In genomic region chr11:67288452-67289225, GRCh38 we compare ENCODE assay signal across 8 cellular contexts. TPM values are rescaled to one million over a fixed set of nuclear protein-coding genes. Genes with fewer than 3 reads are reported as not detected.
A peak's percentile ranks its signal among the peaks of the same experiment; 100 is the strongest.
DNase-seq lines count a peak whose midpoint lies in the region; ATAC-seq and TF ChIP-seq lines count a peak whose summit lies in the region.

No MANE protein-coding gene starts in this region.

- H3K36me3 ChIP-seq in DND-41 (ENCODE audit: insufficient read depth, low read length) (peaks cover 81% of the 10 kb centered on the region), Panc1 (ENCODE audit: control insufficient read depth, insufficient read depth, low read length) (peaks cover 2% of the 10 kb centered on the region; the same call in 1 of the 2 replicates), fibroblast of lung (ENCODE audit: control insufficient read depth, insufficient read depth, low read length) (peaks cover 33% of the 10 kb centered on the region)

- TF ChIP-seq CTCF in DND-41 (IDR thresholded peaks at IDR 0.05; ENCODE audit: borderline replicate concordance, extremely low read depth, low read length, poor library complexity, severe bottlenecking): peak; percentile 75
- no peak; the same call in 1 of the 2 replicates for TF ChIP-seq CTCF in Panc1 (IDR thresholded peaks at IDR 0.05)
- TF ChIP-seq CTCF in fibroblast of lung (conservative IDR thresholded peaks at IDR 0.05 in 1 of 2, IDR thresholded peaks at IDR 0.05 in 1 of 2; ENCODE audit: low read depth in 1 of 2, low read length in 2 of 2): peak; percentile 21 to 22
- peak; percentile 10 for TF ChIP-seq CTCF in natural killer cell (IDR thresholded peaks at IDR 0.05)

- TF ChIP-seq EP300 in Ishikawa (IDR thresholded peaks at IDR 0.05; ENCODE audit: borderline replicate concordance): no peak

- H3K79me2 ChIP-seq in DND-41 (ENCODE audit: insufficient read depth, low read length) (peaks cover 59% of the 10 kb centered on the region), fibroblast of lung (ENCODE audit: control insufficient read depth, insufficient read depth, low read length) (peaks cover 15% of the 10 kb centered on the region)

- peaks cover 2% of the 10 kb centered on the region for H3K27me3 Mint-ChIP-seq in activated T-helper 1 cell treated with anti-CD3 and anti-CD28 coated beads, Interleukin-12 subunit alpha, Interleukin-12 subunit beta, Interleukin-2, Interleukin-4 antibody, amounts not matched to agents 30 ng/mL and 10 ng/mL and 1 ng/mL, durations not matched to agents 14 hours and 24 hours and 36 hours (ENCODE audit: insufficient read depth)
- H3K27me3 Mint-ChIP-seq in natural killer cell (ENCODE audit: low read depth in 2 of 2): no peaks in the 10 kb centered on the region

- no peaks in the 10 kb centered on the region for H3K9me3 Mint-ChIP-seq in activated T-helper 1 cell treated with anti-CD3 and anti-CD28 coated beads, Interleukin-12 subunit alpha, Interleukin-12 subunit beta, Interleukin-2, Interleukin-4 antibody, amounts not matched to agents 30 ng/mL and 10 ng/mL and 1 ng/mL, durations not matched to agents 14 hours and 24 hours and 36 hours
- H3K9me3 Mint-ChIP-seq in natural killer cell: no peaks in the 10 kb centered on the region

- peaks cover 36% of the 10 kb centered on the region for H3K4me1 Mint-ChIP-seq in activated T-helper 1 cell treated with anti-CD3 and anti-CD28 coated beads, Interleukin-12 subunit alpha, Interleukin-12 subunit beta, Interleukin-2, Interleukin-4 antibody, amounts not matched to agents 30 ng/mL and 10 ng/mL and 1 ng/mL, durations not matched to agents 14 hours and 24 hours and 36 hours (ENCODE audit: low read depth)
- peaks cover 46 to 60% of the 10 kb centered on the region in 2 donors for H3K4me1 Mint-ChIP-seq in natural killer cell

- POLR2A ChIA-PET in Panc1 (lab: Charles Lee): interaction anchor here (0.6 kb wide), 1 partner anchor 1243 kb away, joined by 5 read pairs; no protein-coding TSS in a partner anchor

- peak overlapping the region; percentile 68 for H2AFZ ChIP-seq in DND-41 (ENCODE audit: low read depth, low read length)
- H2AFZ ChIP-seq in fibroblast of lung (ENCODE audit: low read length): no peak overlapping the region

- peak overlapping the region; percentile 77 for H3K4me3 Mint-ChIP-seq in activated T-helper 1 cell treated with anti-CD3 and anti-CD28 coated beads, Interleukin-12 subunit alpha, Interleukin-12 subunit beta, Interleukin-2, Interleukin-4 antibody, amounts not matched to agents 30 ng/mL and 10 ng/mL and 1 ng/mL, durations not matched to agents 14 hours and 24 hours and 36 hours
- peak overlapping the region; percentile 89 for H3K4me3 Mint-ChIP-seq in natural killer cell

- H3K4me2 ChIP-seq in DND-41 (ENCODE audit: insufficient read depth, low read length) (peak overlapping the region; percentile 75), fibroblast of lung (ENCODE audit: extremely low read depth, insufficient read depth, low read length) (peak overlapping the region; percentile 83)

- ATAC-seq in DND-41 (ENCODE audit: insufficient read depth, low read depth): peak; percentile 74
- peak; percentile 55 for ATAC-seq in GM21576 (IDR thresholded peaks at IDR 0.05; ENCODE audit: unreplicated experiment)
- peak; percentile 83 for ATAC-seq in Panc1
- peak; percentile 68 to 87 (median 73) for ATAC-seq in natural killer cell

- H3K27me3 ChIP-seq in DND-41 (ENCODE audit: insufficient read depth, low read length, poor library complexity) (no peaks in the 10 kb centered on the region), Panc1 (ENCODE audit: control insufficient read depth, insufficient read depth, low read length) (no peaks in the 10 kb centered on the region), fibroblast of lung (ENCODE audit: control insufficient read depth, insufficient read depth, low read length) (no peaks in the 10 kb centered on the region)

- H3K4me3 ChIP-seq in DND-41 (ENCODE audit: low read depth in 1 of 2, low read length in 2 of 2) (peak overlapping the region; percentile 42 to 78), Panc1 (ENCODE audit: low read depth in 2 of 2, low read length in 2 of 2) (peak overlapping the region; percentile 72 to 78), fibroblast of lung (replicated peaks in 1 of 4; ENCODE audit: control extremely low read depth in 1 of 4, insufficient read depth in 1 of 4, low read depth in 3 of 4, low read length in 4 of 4) (peak overlapping the region; percentile 56 to 83 (median 74))

- H3K27ac Mint-ChIP-seq in activated T-helper 1 cell treated with anti-CD3 and anti-CD28 coated beads, Interleukin-12 subunit alpha, Interleukin-12 subunit beta, Interleukin-2, Interleukin-4 antibody, amounts not matched to agents 30 ng/mL and 10 ng/mL and 1 ng/mL, durations not matched to agents 14 hours and 24 hours and 36 hours: peak overlapping the region; percentile 97
- H3K27ac Mint-ChIP-seq in natural killer cell: peak overlapping the region; percentile 100

- H3K27ac ChIP-seq in DND-41 (ENCODE audit: low read length) (peak overlapping the region; percentile 100), Panc1 (ENCODE audit: low read length) (peak overlapping the region; percentile 95), fibroblast of lung (ENCODE audit: insufficient read depth, low read length) (peak overlapping the region; percentile 97)

- CTCF ChIA-PET in Panc1 (lab: Charles Lee): interaction anchor here (0.6 to 2.1 kb wide), 3 partner anchors 29 to 1279 kb away, joined by 3 to 9 read pairs (median 5); no protein-coding TSS in a partner anchor

- intact Hi-C loops in Panc1 (cut with micrococcal nuclease; ENCODE audit: unreplicated experiment): no loop called here
- intact Hi-C loops in activated T-helper 1 cell treated with anti-CD3 and anti-CD28 coated beads, Interleukin-12 subunit alpha, Interleukin-12 subunit beta, Interleukin-2, Interleukin-4 antibody, amounts not matched to agents 30 ng/mL and 10 ng/mL and 1 ng/mL, durations not matched to agents 14 hours and 24 hours and 36 hours (cut with micrococcal nuclease): loop anchor here (1.0 to 5.0 kb wide), 7 partner anchors 11 to 219 kb away; partner anchors contain the start of genes CDK2AP2, PITPNM1 and SSH3
- intact Hi-C loops in natural killer cell (cut with micrococcal nuclease): loop anchor here (1.0 to 5.0 kb wide), 6 partner anchors 11 to 84 kb away; partner anchors contain the start of genes CLCF1 and SSH3

- H3K36me3 Mint-ChIP-seq in activated T-helper 1 cell treated with anti-CD3 and anti-CD28 coated beads, Interleukin-12 subunit alpha, Interleukin-12 subunit beta, Interleukin-2, Interleukin-4 antibody, amounts not matched to agents 30 ng/mL and 10 ng/mL and 1 ng/mL, durations not matched to agents 14 hours and 24 hours and 36 hours (ENCODE audit: low read depth): peaks cover 31% of the 10 kb centered on the region
- no peaks in the 10 kb centered on the region for H3K36me3 Mint-ChIP-seq in natural killer cell

- peak overlapping the region; percentile 99 for H3K9ac ChIP-seq in DND-41 (ENCODE audit: low read depth, low read length)
- H3K9ac ChIP-seq in fibroblast of lung (ENCODE audit: insufficient read depth, low read length): peak overlapping the region; percentile 84

- H3K9me3 ChIP-seq in DND-41 (ENCODE audit: insufficient read depth, low read length, severe bottlenecking): no peaks in the 10 kb centered on the region
- H3K9me3 ChIP-seq in Panc1 (ENCODE audit: control insufficient read depth, insufficient read depth, low read depth, low read length): no peaks in the 10 kb centered on the region
- H3K9me3 ChIP-seq in fibroblast of lung (ENCODE audit: control insufficient read depth, insufficient read depth, low read depth, low read length): no peaks in the 10 kb centered on the region

- TF ChIP-seq RAD21 in Ishikawa (IDR thresholded peaks at IDR 0.05; ENCODE audit: low read depth): no peak

- DNase-seq in DND-41 (peak; percentile 93), Panc1 (ENCODE audit: low read depth, low spot score) (no peak), fibroblast of lung (ENCODE audit: low read depth in 2 of 2) (peak; percentile 89), natural killer cell (peak; percentile 91)
- peak; percentile 88 for DNase-seq in activated T-helper 1 cell treated with anti-CD3 and anti-CD28 coated beads, Interleukin-12 subunit alpha, Interleukin-12 subunit beta, Interleukin-2, Interleukin-4 antibody, amounts not matched to agents 30 ng/mL and 10 ng/mL and 1 ng/mL, durations not matched to agents 14 hours and 24 hours and 36 hours (ENCODE audit: low spot score)
- DNase-seq in stimulated activated naive CD4-positive, alpha-beta T cell (lab: John Stamatoyannopoulos, UW): peak; percentile 83 to 92 (median 84)

- 0 out of 2 replicates have a peak, but pooled peaks cover 8% of the 10 kb centered on the region for H4K20me1 ChIP-seq in DND-41 (ENCODE audit: insufficient read depth, low read length)
- no peaks in the 10 kb centered on the region for H4K20me1 ChIP-seq in fibroblast of lung (ENCODE audit: control insufficient read depth, extremely low read depth, insufficient read depth, low read length)

- H3K4me1 ChIP-seq in DND-41 (ENCODE audit: insufficient read depth, low read length) (peaks cover 78% of the 10 kb centered on the region), Panc1 (ENCODE audit: control insufficient read depth, insufficient read depth, low read length) (peaks cover 18% of the 10 kb centered on the region), fibroblast of lung (ENCODE audit: control insufficient read depth, extremely low read depth, insufficient read depth, low read length) (peaks cover 20% of the 10 kb centered on the region)

- no TSS peak for BruUV-seq in Panc1 (replicated peaks; lab: Mats Ljungman, UMichigan)

- in situ Hi-C loops in Panc1 (cut with HindIII; ENCODE audit: low pct_unique_long_range_greater_than_20kb, low sequenced_read_pairs): no loop called here

RNA-seq across cellular contexts. Expression of gene ANKRD13D, which starts 0.5 kb away (rescaled TPM):
- 76.5 TPM for total RNA-seq in Panc1 (2021; ENCODE audit: unreplicated experiment)
- polyA plus RNA-seq in Panc1 (2012; ENCODE audit: insufficient read length): 55.6 TPM
- total RNA-seq in activated T-helper 1 cell treated with anti-CD3 and anti-CD28 coated beads, Interleukin-12 subunit alpha, Interleukin-12 subunit beta, Interleukin-2, Interleukin-4 antibody, amounts not matched to agents 30 ng/mL and 10 ng/mL and 1 ng/mL, durations not matched to agents 14 hours and 24 hours and 36 hours: 124 and 129 TPM in 2 replicates
- total RNA-seq in fibroblast of lung: 31.8 and 45.4 TPM in 2 replicates
- 11.5 and 12.9 TPM in 2 replicates for polyA plus RNA-seq in fibroblast of lung
- 12.7 and 16.8 TPM in 2 replicates for polyA plus RNA-seq in fibroblast of lung (2012)
- 16.9 and 22.8 TPM in 2 replicates for polyA minus RNA-seq in fibroblast of lung (ENCODE audit: low replicate concordance)
- total RNA-seq in natural killer cell: 100 to 1,000 TPM; 212 to 316 (median 231) TPM

RNA-seq across cellular contexts. Expression of gene SSH3, which starts 14.7 kb away (rescaled TPM):
- 79.8 TPM for total RNA-seq in Panc1 (2021; ENCODE audit: unreplicated experiment)
- polyA plus RNA-seq in Panc1 (2012; ENCODE audit: insufficient read length): 82.6 TPM
- 9.2 and 9.4 TPM in 2 replicates for total RNA-seq in activated T-helper 1 cell treated with anti-CD3 and anti-CD28 coated beads, Interleukin-12 subunit alpha, Interleukin-12 subunit beta, Interleukin-2, Interleukin-4 antibody, amounts not matched to agents 30 ng/mL and 10 ng/mL and 1 ng/mL, durations not matched to agents 14 hours and 24 hours and 36 hours
- 11.3 and 15.7 TPM in 2 replicates for total RNA-seq in fibroblast of lung
- polyA plus RNA-seq in fibroblast of lung: 6.9 and 7.5 TPM in 2 replicates
- polyA plus RNA-seq in fibroblast of lung (2012): 28.9 and 30.6 TPM in 2 replicates
- polyA minus RNA-seq in fibroblast of lung (ENCODE audit: low replicate concordance): 15.6 and 18.8 TPM in 2 replicates
- 10 to 100 TPM; 34.3 to 42.7 (median 38.1) TPM for total RNA-seq in natural killer cell

RNA-seq across cellular contexts. Expression of gene GRK2, which starts 22.4 kb away (rescaled TPM):
- total RNA-seq in Panc1 (2021; ENCODE audit: unreplicated experiment) (103 TPM), fibroblast of lung (21.6 and 28.9 TPM in 2 replicates), natural killer cell (100 to 1,000 TPM; 390 to 482 (median 441) TPM)
- 192 TPM for polyA plus RNA-seq in Panc1 (2012; ENCODE audit: insufficient read length)
- total RNA-seq in activated T-helper 1 cell treated with anti-CD3 and anti-CD28 coated beads, Interleukin-12 subunit alpha, Interleukin-12 subunit beta, Interleukin-2, Interleukin-4 antibody, amounts not matched to agents 30 ng/mL and 10 ng/mL and 1 ng/mL, durations not matched to agents 14 hours and 24 hours and 36 hours: 249 and 250 TPM in 2 replicates
- 20.1 and 26.3 TPM in 2 replicates for polyA plus RNA-seq in fibroblast of lung
- polyA plus RNA-seq in fibroblast of lung (2012): 24.7 and 30.8 TPM in 2 replicates
- polyA minus RNA-seq in fibroblast of lung (ENCODE audit: low replicate concordance): 48.4 and 104 TPM in 2 replicates
